Comparison of ENCODE assay signal across 1 cellular context in genomic region chr11:1418198-1418795, GRCh38. TPM values are rescaled to one million over a fixed set of nuclear protein-coding genes. Genes with fewer than 3 reads are reported as not detected.
"Had no signal": no experiment of that assay in that cellular context is flagged by ENCODE, and none has a peak within 500 bp of the region (broad histone marks: within the 10 kb centered on the region; RNA-seq: fewer than 3 reads in every experiment).

No MANE protein-coding gene starts in this region.

RNA-seq across cellular contexts. Expression of gene BRSK2, which starts 28.6 kb away (rescaled TPM):
- polyA plus RNA-seq: liver had no signal
